In the genomic region with DNA sequence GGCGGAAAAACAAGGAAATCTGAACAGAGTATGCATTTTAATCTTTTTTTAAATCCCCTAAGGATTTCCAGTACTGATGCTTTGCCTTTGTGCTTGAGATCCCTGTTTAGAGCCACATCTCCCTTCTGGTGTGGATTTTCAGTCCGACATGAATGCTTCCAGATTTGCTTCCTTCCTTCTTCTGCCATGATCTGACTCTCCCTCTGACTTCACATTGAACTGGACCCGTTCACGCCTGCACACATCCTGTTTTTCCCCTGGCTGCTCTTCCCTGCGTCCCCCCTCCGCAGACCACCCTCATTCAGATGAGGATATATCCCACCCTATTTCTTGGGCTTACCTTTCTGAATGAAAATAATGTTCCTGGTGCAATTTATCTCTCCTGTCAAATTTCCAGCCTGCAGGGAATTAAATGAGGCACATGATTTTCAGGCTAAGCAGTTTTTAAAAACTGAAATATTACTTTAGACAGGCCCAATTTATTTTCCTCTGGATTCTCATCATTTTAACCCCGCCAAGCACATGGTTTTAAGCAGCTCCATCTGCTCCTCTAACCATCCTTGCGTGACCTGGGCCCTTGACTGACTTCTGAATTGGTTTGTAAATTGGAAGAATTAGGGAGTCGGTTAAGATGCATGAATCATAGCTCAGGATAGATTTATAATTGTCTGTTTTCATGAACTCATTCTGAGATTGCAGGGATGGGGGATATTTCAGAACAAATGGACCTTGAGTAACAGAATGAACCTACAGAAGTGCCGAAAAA, we compare ENCODE assay signal across 11 cellular contexts. TPM values are rescaled to one million over a fixed set of nuclear protein-coding genes. Genes with fewer than 3 reads are reported as not detected.
DNase-seq lines count a peak whose midpoint lies in the region; ATAC-seq lines count a peak whose summit lies in the region.
"Had no signal": no experiment of that assay in that cellular context is flagged by ENCODE, and none has a peak within 500 bp of the region (broad histone marks: within the 10 kb centered on the region; RNA-seq: fewer than 3 reads in every experiment).

No MANE protein-coding gene starts in this region.

- H3K79me2 ChIP-seq in ACC112 (ENCODE audit: control insufficient read depth, insufficient read depth, low read length, unreplicated experiment): peaks cover 4% of the 10 kb centered on the region

- H3K4me3 ChIP-seq in ACC112 (ENCODE audit: low read depth, low read length): no peak overlapping the region

- H3K27me3 ChIP-seq in ACC112 (ENCODE audit: insufficient read depth, low read length): no peaks in the 10 kb centered on the region

- peaks cover 31% of the 10 kb centered on the region for H3K4me1 ChIP-seq in ACC112 (ENCODE audit: control insufficient read depth, insufficient read depth, low read length, unreplicated experiment)

- H3K27ac Mint-ChIP-seq in T-cell: no peak overlapping the region

- H3K4me1 Mint-ChIP-seq in T-cell: peaks cover 0 to 6% (median 4%) of the 10 kb centered on the region in 3 donors

- no peak overlapping the region for H3K4me3 Mint-ChIP-seq in T-cell
- H3K4me3 Mint-ChIP-seq: IgD-negative memory B cell had no signal

- 40 to 75% (median 44%) methylated on average over 10 of the region's 10 CpGs for WGBS in adipose tissue, 3 donors

- H3K27me3 Mint-ChIP-seq in T-cell: no peaks in the 10 kb centered on the region
- H3K27me3 Mint-ChIP-seq: IgD-negative memory B cell had no signal

- H3K27ac ChIP-seq in ACC112 (ENCODE audit: low read depth, low read length): peak overlapping the region; percentile 79
- peak overlapping the region; percentile 17 for H3K27ac ChIP-seq in adipose tissue (ENCODE audit: low read depth, low read length)

- H2AFZ ChIP-seq in ACC112 (ENCODE audit: low read length, unreplicated experiment): no peak overlapping the region

- no peaks in the 10 kb centered on the region for H3K36me3 Mint-ChIP-seq in T-cell

- ATAC-seq in T-cell (replicated peaks in 1 of 4) (no peak), HG02840 (IDR thresholded peaks at IDR 0.05; ENCODE audit: low FRiP score, unreplicated experiment) (no peak), HG02970 (IDR thresholded peaks at IDR 0.05; ENCODE audit: low FRiP score, unreplicated experiment) (no peak)

- POLR2A ChIA-PET in T-cell (lab: Charles Lee): no interaction called here

- H3K9me3 Mint-ChIP-seq in T-cell: no peaks in the 10 kb centered on the region
- H3K9me3 Mint-ChIP-seq: IgD-negative memory B cell had no signal

- H3K36me3 ChIP-seq in ACC112 (ENCODE audit: insufficient read depth, low read length): no peaks in the 10 kb centered on the region

- DNase-seq in HS-5 (ENCODE audit: low read depth): peak; percentile 37
- DNase-seq in kidney tubule cell (ENCODE audit: low spot score): peak; percentile 28
- no peak for DNase-seq in T-cell
- DNase-seq in activated effector memory CD4-positive, alpha-beta T cell treated with Interleukin-2 at 50 U/mL for 16 hours: no peak
- DNase-seq: COR-L47; stimulated activated CD4-positive, alpha-beta T cell treated with anti-CD3 and anti-CD28 coated beads, Interleukin-4, amount 100 ng/mL, for 24 hours had no signal

- CTCF ChIA-PET in T-cell (lab: Charles Lee): no interaction called here

RNA-seq across cellular contexts. Expression of gene BMERB1, which starts 59.2 kb away (rescaled TPM):
- 10 to 100 TPM; 18.8 to 45.9 (median 34.3) TPM for polyA plus RNA-seq in adipose tissue
- 1 to 10 TPM; 2.1 to 9.6 (median 5.6) TPM for total RNA-seq in T-cell

Comparison
In these comparisons a context has a peak if more than half of its experiments do, and no peak if none do; other contexts are left out.
1. DNase-seq: peak in HS-5 (single experiment) and kidney tubule cell (single experiment); none in T-cell (0 of 34) and activated effector memory CD4-positive, alpha-beta T cell treated with Interleukin-2 at 50 U/mL for 16 hours (single experiment).